In the genomic region with DNA sequence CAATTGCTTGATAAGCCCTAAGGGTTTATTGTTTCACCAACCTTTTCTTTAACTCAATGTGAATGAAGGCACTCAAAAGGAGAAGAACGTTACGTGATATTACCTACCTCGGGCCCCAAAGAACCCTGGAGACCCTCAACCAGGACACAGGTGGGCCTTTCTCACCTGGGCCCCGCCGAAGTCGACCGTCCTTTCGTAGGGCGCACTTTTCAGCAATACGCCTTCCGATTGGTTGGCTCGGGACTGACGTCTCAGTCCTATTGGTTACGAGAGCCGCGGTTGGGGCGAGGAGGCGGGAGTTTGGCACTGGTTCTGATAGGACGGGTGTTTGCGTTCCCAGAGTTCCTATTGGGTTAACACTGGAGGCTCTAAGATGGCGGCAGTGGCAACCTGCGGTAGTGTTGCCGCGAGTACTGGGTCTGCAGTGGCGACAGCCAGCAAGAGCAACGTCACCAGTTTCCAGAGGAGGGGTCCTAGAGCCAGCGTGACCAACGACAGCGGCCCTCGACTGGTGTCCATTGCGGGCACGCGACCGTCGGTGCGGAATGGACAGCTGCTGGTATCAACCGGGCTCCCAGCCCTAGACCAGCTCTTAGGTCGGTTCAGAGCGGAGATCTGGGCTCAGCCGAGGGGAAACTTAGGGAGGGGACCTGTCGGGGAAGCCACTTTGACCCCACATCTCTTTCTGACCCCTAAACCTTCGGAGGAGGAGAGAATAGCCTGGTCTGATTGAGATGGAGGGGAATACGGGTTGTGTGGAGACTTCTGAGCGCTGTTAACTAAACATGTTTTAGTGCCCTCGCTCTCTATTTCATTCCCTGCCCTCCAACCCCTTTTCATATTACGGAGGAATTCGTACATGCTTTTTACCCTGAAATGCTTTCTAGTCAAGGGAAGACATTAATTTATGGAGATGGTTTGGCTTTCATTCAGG, we compare ENCODE assay signal across 8 cellular contexts. TPM values are rescaled to one million over a fixed set of nuclear protein-coding genes. Genes with fewer than 3 reads are reported as not detected.
DNase-seq lines count a peak whose midpoint lies in the region; ATAC-seq and TF ChIP-seq lines count a peak whose summit lies in the region.

A gene with protein sequence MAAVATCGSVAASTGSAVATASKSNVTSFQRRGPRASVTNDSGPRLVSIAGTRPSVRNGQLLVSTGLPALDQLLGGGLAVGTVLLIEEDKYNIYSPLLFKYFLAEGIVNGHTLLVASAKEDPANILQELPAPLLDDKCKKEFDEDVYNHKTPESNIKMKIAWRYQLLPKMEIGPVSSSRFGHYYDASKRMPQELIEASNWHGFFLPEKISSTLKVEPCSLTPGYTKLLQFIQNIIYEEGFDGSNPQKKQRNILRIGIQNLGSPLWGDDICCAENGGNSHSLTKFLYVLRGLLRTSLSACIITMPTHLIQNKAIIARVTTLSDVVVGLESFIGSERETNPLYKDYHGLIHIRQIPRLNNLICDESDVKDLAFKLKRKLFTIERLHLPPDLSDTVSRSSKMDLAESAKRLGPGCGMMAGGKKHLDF (plus strand): TSS at position 356 of the 934 bp plus-strand sequence. CDS start 18 bp downstream, at position 374.
A gene with protein sequence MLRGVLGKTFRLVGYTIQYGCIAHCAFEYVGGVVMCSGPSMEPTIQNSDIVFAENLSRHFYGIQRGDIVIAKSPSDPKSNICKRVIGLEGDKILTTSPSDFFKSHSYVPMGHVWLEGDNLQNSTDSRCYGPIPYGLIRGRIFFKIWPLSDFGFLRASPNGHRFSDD (minus strand): TSS at position 211 of the 934 bp plus-strand sequence. CDS start 46,346 bp downstream, outside the sequence.

- peak within 1 kb of the TSS; percentile 95 for H3K27ac Mint-ChIP-seq in activated naive CD4-positive, alpha-beta T cell treated with anti-CD3 and anti-CD28 coated beads, Interleukin-2, amount 50 U/mL, for 24 hours

- H3K4me2 ChIP-seq in osteoblast (ENCODE audit: insufficient read depth, low read length) = peak within 1 kb of the TSS; percentile 88

- H3K79me2 ChIP-seq in osteoblast (ENCODE audit: insufficient read depth, low read length) = peaks cover 60% of the 10 kb centered on the region

- peaks cover 1% of the 10 kb centered on the region; the same call in 1 of the 2 replicates for H3K36me3 ChIP-seq in GM06990 (ENCODE audit: control insufficient read depth, insufficient read depth, low read length)
- H3K36me3 ChIP-seq in osteoblast (ENCODE audit: insufficient read depth, low read length) = no peaks in the 10 kb centered on the region
- H3K36me3 ChIP-seq in thoracic aorta = no peaks in the 10 kb centered on the region

- H3K27me3 Mint-ChIP-seq in activated naive CD4-positive, alpha-beta T cell treated with anti-CD3 and anti-CD28 coated beads, Interleukin-2, amount 50 U/mL, for 24 hours = no peaks in the 10 kb centered on the region

- H3K9me3 ChIP-seq in osteoblast (ENCODE audit: low read depth, low read length) = no peaks in the 10 kb centered on the region
- no peaks in the 10 kb centered on the region for H3K9me3 ChIP-seq in thoracic aorta

- peaks cover 46% of the 10 kb centered on the region for H3K4me1 Mint-ChIP-seq in activated naive CD4-positive, alpha-beta T cell treated with anti-CD3 and anti-CD28 coated beads, Interleukin-2, amount 50 U/mL, for 24 hours

- H3K4me1 ChIP-seq in osteoblast (ENCODE audit: insufficient read depth, low read length) (peaks cover 11% of the 10 kb centered on the region), thoracic aorta (ENCODE audit: control insufficient read depth in 1 of 2, low read depth in 2 of 2) (peaks cover 14 to 25% of the 10 kb centered on the region in 2 donors)

- H3K9me3 Mint-ChIP-seq in activated naive CD4-positive, alpha-beta T cell treated with anti-CD3 and anti-CD28 coated beads, Interleukin-2, amount 50 U/mL, for 24 hours = no peaks in the 10 kb centered on the region

- H3K27ac ChIP-seq in osteoblast (ENCODE audit: low read depth, low read length) (peak within 1 kb of the TSS; percentile 78), thoracic aorta (peak within 1 kb of the TSS; percentile 79 to 80)

- H3K4me3 ChIP-seq in GM06990 (replicated peaks; ENCODE audit: low read depth, low read length) (peak within 1 kb of the TSS; percentile 96), osteoblast (ENCODE audit: insufficient read depth, low read length) (peak within 1 kb of the TSS; percentile 86), thoracic aorta (peak within 1 kb of the TSS; percentile 88)

- ATAC-seq in HG02588 (IDR thresholded peaks at IDR 0.05; ENCODE audit: unreplicated experiment) (peak; percentile 100), SK-N-SH treated with all-trans-retinoic acid at 6 μM for 48 hours (peak; percentile 100), thoracic aorta (ENCODE audit: insufficient number of reproducible peaks, low FRiP score, low read depth) (peak; percentile 98)

- no peaks in the 10 kb centered on the region for H4K20me1 ChIP-seq in osteoblast (ENCODE audit: insufficient read depth, low read length)

- H3K27me3 ChIP-seq in GM06990 (replicated peaks; ENCODE audit: control insufficient read depth, insufficient read depth, low read length) = no peaks in the 10 kb centered on the region
- H3K27me3 ChIP-seq in osteoblast (ENCODE audit: insufficient read depth, low read length) = no peaks in the 10 kb centered on the region
- no peaks in the 10 kb centered on the region for H3K27me3 ChIP-seq in thoracic aorta (replicated peaks; ENCODE audit: insufficient read depth)

- DNase-seq in GM06990 (ENCODE audit: extremely low read depth, insufficient read length) (peak; percentile 90), NCI-H1092 (lab: John Stamatoyannopoulos, UW) (peak; percentile 98), glomerular visceral epithelial cell (ENCODE audit: extremely low spot score) (peak; percentile 95), osteoblast (ENCODE audit: insufficient read length, low spot score, missing footprints) (peak; percentile 97), thoracic aorta (ENCODE audit: low spot score) (peak; percentile 92)

- H2AFZ ChIP-seq in osteoblast (ENCODE audit: low read length) = peak within 1 kb of the TSS; percentile 99

- H3K4me3 Mint-ChIP-seq in activated naive CD4-positive, alpha-beta T cell treated with anti-CD3 and anti-CD28 coated beads, Interleukin-2, amount 50 U/mL, for 24 hours = peak within 1 kb of the TSS; percentile 98

- TF ChIP-seq CTCF in GM06990 (IDR thresholded peaks at IDR 0.05; ENCODE audit: insufficient read depth, low read length, poor library complexity, severe bottlenecking) (no peak), osteoblast (IDR thresholded peaks at IDR 0.05; ENCODE audit: extremely low read depth, low read depth, low read length) (no peak), thoracic aorta (IDR thresholded peaks at IDR 0.05) (peak; percentile 11)

- peaks cover 4% of the 10 kb centered on the region for H3K36me3 Mint-ChIP-seq in activated naive CD4-positive, alpha-beta T cell treated with anti-CD3 and anti-CD28 coated beads, Interleukin-2, amount 50 U/mL, for 24 hours

TF ChIP-seq in SK-N-SH treated with all-trans-retinoic acid at 6 μM for 48 hours, 23 proteins besides CTCF, POLR2A, EP300 and RAD21:
- TF ChIP-seq, protein P1, sequence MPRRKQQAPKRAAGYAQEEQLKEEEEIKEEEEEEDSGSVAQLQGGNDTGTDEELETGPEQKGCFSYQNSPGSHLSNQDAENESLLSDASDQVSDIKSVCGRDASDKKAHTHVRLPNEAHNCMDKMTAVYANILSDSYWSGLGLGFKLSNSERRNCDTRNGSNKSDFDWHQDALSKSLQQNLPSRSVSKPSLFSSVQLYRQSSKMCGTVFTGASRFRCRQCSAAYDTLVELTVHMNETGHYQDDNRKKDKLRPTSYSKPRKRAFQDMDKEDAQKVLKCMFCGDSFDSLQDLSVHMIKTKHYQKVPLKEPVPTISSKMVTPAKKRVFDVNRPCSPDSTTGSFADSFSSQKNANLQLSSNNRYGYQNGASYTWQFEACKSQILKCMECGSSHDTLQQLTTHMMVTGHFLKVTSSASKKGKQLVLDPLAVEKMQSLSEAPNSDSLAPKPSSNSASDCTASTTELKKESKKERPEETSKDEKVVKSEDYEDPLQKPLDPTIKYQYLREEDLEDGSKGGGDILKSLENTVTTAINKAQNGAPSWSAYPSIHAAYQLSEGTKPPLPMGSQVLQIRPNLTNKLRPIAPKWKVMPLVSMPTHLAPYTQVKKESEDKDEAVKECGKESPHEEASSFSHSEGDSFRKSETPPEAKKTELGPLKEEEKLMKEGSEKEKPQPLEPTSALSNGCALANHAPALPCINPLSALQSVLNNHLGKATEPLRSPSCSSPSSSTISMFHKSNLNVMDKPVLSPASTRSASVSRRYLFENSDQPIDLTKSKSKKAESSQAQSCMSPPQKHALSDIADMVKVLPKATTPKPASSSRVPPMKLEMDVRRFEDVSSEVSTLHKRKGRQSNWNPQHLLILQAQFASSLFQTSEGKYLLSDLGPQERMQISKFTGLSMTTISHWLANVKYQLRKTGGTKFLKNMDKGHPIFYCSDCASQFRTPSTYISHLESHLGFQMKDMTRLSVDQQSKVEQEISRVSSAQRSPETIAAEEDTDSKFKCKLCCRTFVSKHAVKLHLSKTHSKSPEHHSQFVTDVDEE (CRISPR knock-in tag; IDR thresholded peaks at IDR 0.05) = peak; percentile 60; the same call in 1 of the 2 replicates
- TF ChIP-seq CSDC2 (CRISPR knock-in tag; IDR thresholded peaks at IDR 0.05) = no peak
- TF ChIP-seq ZNF70 (CRISPR knock-in tag; IDR thresholded peaks at IDR 0.05) = no peak

RNA-seq across cellular contexts. Expression of the first gene that starts in this region (rescaled TPM):
- total RNA-seq in osteoblast (16.3 and 20.3 TPM in 2 replicates), thoracic aorta (10 to 100 TPM; 16.9 TPM)

RNA-seq across cellular contexts. Expression of the second gene that starts in this region (rescaled TPM):
- total RNA-seq in osteoblast (8.7 and 11.5 TPM in 2 replicates), thoracic aorta (10 to 100 TPM in 1 of 2 donors, 1 to 10 TPM in 1; 8.0 to 13.4 TPM)

Comparison
In these comparisons a context has a peak if more than half of its experiments do, and no peak if none do; other contexts are left out.
1. Peak in every context shown above with its lines: DNase-seq, ATAC-seq, H3K4me3 ChIP-seq and H3K27ac ChIP-seq.